9 cellular contexts compared by ENCODE assay signal in the genomic region with DNA sequence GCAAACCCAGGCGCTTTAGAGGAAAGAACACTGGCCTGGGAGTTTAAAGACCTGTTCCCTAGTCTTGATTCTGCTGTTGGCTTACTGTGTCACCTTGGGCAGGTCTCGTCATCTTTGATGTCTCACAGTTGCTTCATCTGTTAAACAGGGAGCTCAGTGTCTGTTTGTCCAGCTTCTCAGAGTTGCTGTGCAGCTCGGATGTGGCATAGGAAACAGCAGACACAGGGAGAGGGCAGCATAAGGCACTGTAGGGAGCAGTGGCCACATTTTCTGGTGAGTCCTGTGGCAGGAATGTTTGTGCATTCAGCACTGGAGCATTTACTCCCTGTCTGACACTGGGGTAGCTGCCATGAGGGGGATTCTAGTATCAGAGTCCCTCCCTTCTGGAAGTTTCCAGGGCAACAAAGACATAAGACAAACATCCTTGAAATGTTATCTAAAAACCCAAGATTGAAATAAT. TPM values are rescaled to one million over a fixed set of nuclear protein-coding genes. Genes with fewer than 3 reads are reported as not detected.
DNase-seq lines count a peak whose midpoint lies in the region; ATAC-seq and TF ChIP-seq lines count a peak whose summit lies in the region.
"Had no signal": no experiment of that assay in that cellular context is flagged by ENCODE, and none has a peak within 500 bp of the region (broad histone marks: within the 10 kb centered on the region; RNA-seq: fewer than 3 reads in every experiment).

No MANE protein-coding gene starts in this region.

- no peak for ATAC-seq in activated CD8-positive, alpha-beta memory T cell treated with anti-CD3 and anti-CD28 coated beads, Interleukin-2, amount 10 ng/mL, durations not matched to agents 7 days and 5 days
- ATAC-seq in WTC11 (no peak), HG02678 (IDR thresholded peaks at IDR 0.05; ENCODE audit: unreplicated experiment) (no peak)
- no peak for ATAC-seq in stimulated activated naive CD8-positive, alpha-beta T cell treated with anti-CD3 and anti-CD28 coated beads, Interleukin-15, amount 100 ng/mL, for 72 hours

- POLR2A ChIA-PET in WTC11 (lab: Charles Lee), result interaction anchor here (1.6 to 2.1 kb wide), 3 partner anchors 13 to 36 kb away, joined by 5 to 14 read pairs (median 5); a partner anchor contains a TSS

- H3K4me3 Mint-ChIP-seq in activated CD8-positive, alpha-beta memory T cell treated with anti-CD3 and anti-CD28 coated beads, Interleukin-2, amount 10 ng/mL, durations not matched to agents 7 days and 5 days, result no peak overlapping the region
- H3K4me3 Mint-ChIP-seq in WTC11, result peak overlapping the region; percentile 13; the same call in 1 of the 2 replicates
- peak overlapping the region; percentile 89 to 95 for H3K4me3 Mint-ChIP-seq in stimulated activated naive CD8-positive, alpha-beta T cell treated with anti-CD3 and anti-CD28 coated beads, Interleukin-15, amount 100 ng/mL, for 72 hours

- H3K4me1 Mint-ChIP-seq in activated CD8-positive, alpha-beta memory T cell treated with anti-CD3 and anti-CD28 coated beads, Interleukin-2, amount 10 ng/mL, durations not matched to agents 7 days and 5 days, result peaks cover 31% of the 10 kb centered on the region
- H3K4me1 Mint-ChIP-seq in WTC11, result peaks cover 62% of the 10 kb centered on the region
- H3K4me1 Mint-ChIP-seq in stimulated activated naive CD8-positive, alpha-beta T cell treated with anti-CD3 and anti-CD28 coated beads, Interleukin-15, amount 100 ng/mL, for 72 hours, result peaks cover 73% of the 10 kb centered on the region

- H3K36me3 Mint-ChIP-seq in activated CD8-positive, alpha-beta memory T cell treated with anti-CD3 and anti-CD28 coated beads, Interleukin-2, amount 10 ng/mL, durations not matched to agents 7 days and 5 days, result peaks cover 8% of the 10 kb centered on the region
- H3K36me3 Mint-ChIP-seq in WTC11, result peaks cover 32% of the 10 kb centered on the region

- DNase-seq in activated CD8-positive, alpha-beta memory T cell treated with anti-CD3 and anti-CD28 coated beads, Interleukin-2, amount 10 ng/mL, durations not matched to agents 7 days and 5 days, result no peak
- DNase-seq in activated CD8-positive, alpha-beta memory T cell treated with anti-CD3 and anti-CD28 coated beads, Interleukin-2, amount 50 U/mL, for 4 hours, result no peak
- DNase-seq in WTC11 (ENCODE audit: low spot score), result no peak
- peak; percentile 47 for DNase-seq in glomerular visceral epithelial cell (ENCODE audit: extremely low spot score)
- no peak for DNase-seq in stimulated activated naive CD8-positive, alpha-beta T cell treated with anti-CD3 and anti-CD28 coated beads, Interleukin-15, amount 100 ng/mL, for 72 hours
- DNase-seq in C1 segment of cervical spinal cord (lab: John Stamatoyannopoulos, UW), result no peak
- DNase-seq in HT-29 (ENCODE audit: low spot score), result no peak

- no peaks in the 10 kb centered on the region for H3K9me3 Mint-ChIP-seq in activated CD8-positive, alpha-beta memory T cell treated with anti-CD3 and anti-CD28 coated beads, Interleukin-2, amount 10 ng/mL, durations not matched to agents 7 days and 5 days (ENCODE audit: low read depth)
- no peaks in the 10 kb centered on the region for H3K9me3 Mint-ChIP-seq in WTC11
- H3K9me3 Mint-ChIP-seq in stimulated activated naive CD8-positive, alpha-beta T cell treated with anti-CD3 and anti-CD28 coated beads, Interleukin-15, amount 100 ng/mL, for 72 hours, result no peaks in the 10 kb centered on the region

- peak overlapping the region; percentile 59 for H3K27ac Mint-ChIP-seq in activated CD8-positive, alpha-beta memory T cell treated with anti-CD3 and anti-CD28 coated beads, Interleukin-2, amount 10 ng/mL, durations not matched to agents 7 days and 5 days
- H3K27ac Mint-ChIP-seq in WTC11, result peak overlapping the region; percentile 84
- H3K27ac Mint-ChIP-seq in stimulated activated naive CD8-positive, alpha-beta T cell treated with anti-CD3 and anti-CD28 coated beads, Interleukin-15, amount 100 ng/mL, for 72 hours, result peak overlapping the region; percentile 9 to 79

- CTCF ChIA-PET in activated CD8-positive, alpha-beta memory T cell treated with anti-CD3 and anti-CD28 coated beads, Interleukin-2, amount 10 ng/mL, durations not matched to agents 7 days and 5 days (lab: Charles Lee), result interaction anchor here (1.7 to 7.9 kb wide), 2 partner anchors 15 to 36 kb away, joined by 4 to 56 read pairs; no protein-coding TSS in a partner anchor
- CTCF ChIA-PET in WTC11 (lab: Charles Lee), result interaction anchor here (1.1 to 2.0 kb wide), 2 partner anchors 7 to 35 kb away, joined by 3 to 16 read pairs; no protein-coding TSS in a partner anchor

- H3K27me3 Mint-ChIP-seq in activated CD8-positive, alpha-beta memory T cell treated with anti-CD3 and anti-CD28 coated beads, Interleukin-2, amount 10 ng/mL, durations not matched to agents 7 days and 5 days, result no peaks in the 10 kb centered on the region
- no peaks in the 10 kb centered on the region for H3K27me3 Mint-ChIP-seq in WTC11 (ENCODE audit: low read depth)
- no peaks in the 10 kb centered on the region for H3K27me3 Mint-ChIP-seq in stimulated activated naive CD8-positive, alpha-beta T cell treated with anti-CD3 and anti-CD28 coated beads, Interleukin-15, amount 100 ng/mL, for 72 hours

- no peak for TF ChIP-seq CTCF in WTC11 (IDR thresholded peaks at IDR 0.05)

TF ChIP-seq in WTC11, 78 proteins besides CTCF, POLR2A, EP300 and RAD21 (continues in another document):
- no peak for TF ChIP-seq ZNF263 (CRISPR knock-in tag; IDR thresholded peaks at IDR 0.05; ENCODE audit: low read depth)
- TF ChIP-seq GTF2I (CRISPR knock-in tag; conservative IDR thresholded peaks at IDR 0.05), result no peak
- no peak for TF ChIP-seq CREB1 (CRISPR knock-in tag; IDR thresholded peaks at IDR 0.05)
- TF ChIP-seq TP53 (CRISPR knock-in tag; IDR thresholded peaks at IDR 0.05), result no peak
- TF ChIP-seq, protein P1, sequence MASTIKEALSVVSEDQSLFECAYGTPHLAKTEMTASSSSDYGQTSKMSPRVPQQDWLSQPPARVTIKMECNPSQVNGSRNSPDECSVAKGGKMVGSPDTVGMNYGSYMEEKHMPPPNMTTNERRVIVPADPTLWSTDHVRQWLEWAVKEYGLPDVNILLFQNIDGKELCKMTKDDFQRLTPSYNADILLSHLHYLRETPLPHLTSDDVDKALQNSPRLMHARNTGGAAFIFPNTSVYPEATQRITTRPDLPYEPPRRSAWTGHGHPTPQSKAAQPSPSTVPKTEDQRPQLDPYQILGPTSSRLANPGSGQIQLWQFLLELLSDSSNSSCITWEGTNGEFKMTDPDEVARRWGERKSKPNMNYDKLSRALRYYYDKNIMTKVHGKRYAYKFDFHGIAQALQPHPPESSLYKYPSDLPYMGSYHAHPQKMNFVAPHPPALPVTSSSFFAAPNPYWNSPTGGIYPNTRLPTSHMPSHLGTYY (CRISPR knock-in tag; IDR thresholded peaks at IDR 0.05), result no peak
- TF ChIP-seq, protein P2, sequence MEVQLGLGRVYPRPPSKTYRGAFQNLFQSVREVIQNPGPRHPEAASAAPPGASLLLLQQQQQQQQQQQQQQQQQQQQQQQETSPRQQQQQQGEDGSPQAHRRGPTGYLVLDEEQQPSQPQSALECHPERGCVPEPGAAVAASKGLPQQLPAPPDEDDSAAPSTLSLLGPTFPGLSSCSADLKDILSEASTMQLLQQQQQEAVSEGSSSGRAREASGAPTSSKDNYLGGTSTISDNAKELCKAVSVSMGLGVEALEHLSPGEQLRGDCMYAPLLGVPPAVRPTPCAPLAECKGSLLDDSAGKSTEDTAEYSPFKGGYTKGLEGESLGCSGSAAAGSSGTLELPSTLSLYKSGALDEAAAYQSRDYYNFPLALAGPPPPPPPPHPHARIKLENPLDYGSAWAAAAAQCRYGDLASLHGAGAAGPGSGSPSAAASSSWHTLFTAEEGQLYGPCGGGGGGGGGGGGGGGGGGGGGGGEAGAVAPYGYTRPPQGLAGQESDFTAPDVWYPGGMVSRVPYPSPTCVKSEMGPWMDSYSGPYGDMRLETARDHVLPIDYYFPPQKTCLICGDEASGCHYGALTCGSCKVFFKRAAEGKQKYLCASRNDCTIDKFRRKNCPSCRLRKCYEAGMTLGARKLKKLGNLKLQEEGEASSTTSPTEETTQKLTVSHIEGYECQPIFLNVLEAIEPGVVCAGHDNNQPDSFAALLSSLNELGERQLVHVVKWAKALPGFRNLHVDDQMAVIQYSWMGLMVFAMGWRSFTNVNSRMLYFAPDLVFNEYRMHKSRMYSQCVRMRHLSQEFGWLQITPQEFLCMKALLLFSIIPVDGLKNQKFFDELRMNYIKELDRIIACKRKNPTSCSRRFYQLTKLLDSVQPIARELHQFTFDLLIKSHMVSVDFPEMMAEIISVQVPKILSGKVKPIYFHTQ (CRISPR knock-in tag; IDR thresholded peaks at IDR 0.05), result no peak
- TF ChIP-seq ZNF396 (CRISPR knock-in tag; IDR thresholded peaks at IDR 0.05; ENCODE audit: borderline replicate concordance), result no peak
- no peak for TF ChIP-seq TEAD4 (CRISPR knock-in tag; IDR thresholded peaks at IDR 0.05)

RNA-seq across cellular contexts. Expression of a gene that starts 2.0 kb away (rescaled TPM):
- total RNA-seq in activated CD8-positive, alpha-beta memory T cell treated with anti-CD3 and anti-CD28 coated beads, Interleukin-2, amount 10 ng/mL, durations not matched to agents 7 days and 5 days, result 10 to 100 TPM; 51.4 to 55.5 TPM
- total RNA-seq in WTC11 (2021), result 105 to 130 TPM (median 112 TPM) in 3 replicates
- total RNA-seq in HT-29 (2014; rRNA removed; shearing (Covaris generic)), result 420 and 443 TPM in 2 replicates

RNA-seq across cellular contexts. Expression of a gene that starts 8.5 kb away (rescaled TPM):
- total RNA-seq in activated CD8-positive, alpha-beta memory T cell treated with anti-CD3 and anti-CD28 coated beads, Interleukin-2, amount 10 ng/mL, durations not matched to agents 7 days and 5 days, result 1 to 10 TPM; 7.5 to 8.4 TPM
- 24.1 to 26.6 TPM (median 25.4 TPM) in 3 replicates for total RNA-seq in WTC11 (2021)
- 9.9 and 10.7 TPM in 2 replicates for total RNA-seq in HT-29 (2014; rRNA removed; shearing (Covaris generic))

RNA-seq across cellular contexts. Expression of a gene that starts 29.2 kb away (rescaled TPM):
- not detected for total RNA-seq in activated CD8-positive, alpha-beta memory T cell treated with anti-CD3 and anti-CD28 coated beads, Interleukin-2, amount 10 ng/mL, durations not matched to agents 7 days and 5 days
- total RNA-seq in WTC11 (2021), result 193 to 230 TPM (median 197 TPM) in 3 replicates
- 10.5 and 12.6 TPM in 2 replicates for total RNA-seq in HT-29 (2014; rRNA removed; shearing (Covaris generic))
- total RNA-seq: T-helper 1 cell treated with Interleukin-12 subunit alpha and Interleukin-12 subunit beta and Interleukin-4 antibody, amounts not matched to agents 30 ng/mL and 1 ng/mL, for 36 hours had no signal

RNA-seq across cellular contexts. Expression of a gene that starts 47.3 kb away (rescaled TPM):
- total RNA-seq in activated CD8-positive, alpha-beta memory T cell treated with anti-CD3 and anti-CD28 coated beads, Interleukin-2, amount 10 ng/mL, durations not matched to agents 7 days and 5 days, result 1 to 10 TPM; 4.0 to 4.8 TPM
- total RNA-seq in WTC11 (2021), result 0.96 to 1.5 TPM (median 1.4 TPM) in 3 replicates
- 37.7 and 45.9 TPM in 2 replicates for total RNA-seq in HT-29 (2014; rRNA removed; shearing (Covaris generic))

RNA-seq across cellular contexts. Expression of a gene that starts 47.5 kb away (rescaled TPM):
- 10 to 100 TPM; 24.7 to 25.3 TPM for total RNA-seq in activated CD8-positive, alpha-beta memory T cell treated with anti-CD3 and anti-CD28 coated beads, Interleukin-2, amount 10 ng/mL, durations not matched to agents 7 days and 5 days
- total RNA-seq in WTC11 (2021), result 27.7 to 33.3 TPM (median 32.7 TPM) in 3 replicates
- total RNA-seq in HT-29 (2014; rRNA removed; shearing (Covaris generic)), result 74.3 and 76.1 TPM in 2 replicates

Comparison
In these comparisons a context has a peak if more than half of its experiments do, and no peak if none do; other contexts are left out.
1. RNA of a gene that starts 29.2 kb away (total RNA-seq): 193 to 230 TPM in WTC11; 10.5 to 12.6 TPM in HT-29 and not detected in activated CD8-positive, alpha-beta memory T cell treated with anti-CD3 and anti-CD28 coated beads, Interleukin-2, amount 10 ng/mL, durations not matched to agents 7 days and 5 days; every median in the first group is over 10 times any median in the second.
2. Peak in every context shown above with its lines, with median percentiles within 50 percentile points of each other: H3K27ac Mint-ChIP-seq.